ENCODE assay signal across 20 cellular contexts in genomic region chr13:32323912-32324311, GRCh38. TPM values are rescaled to one million over a fixed set of nuclear protein-coding genes. Genes with fewer than 3 reads are reported as not detected.
A peak's percentile ranks its signal among the peaks of the same experiment; 100 is the strongest.
DNase-seq lines count a peak whose midpoint lies in the region; ATAC-seq, FAIRE-seq and TF ChIP-seq lines count a peak whose summit lies in the region.
"Had no signal": no experiment of that assay in that cellular context is flagged by ENCODE, and none has a peak within 500 bp of the region (broad histone marks: within the 10 kb centered on the region; RNA-seq: fewer than 3 reads in every experiment).

No MANE protein-coding gene starts in this region.

- H3K36me3 ChIP-seq in BJ (ENCODE audit: control insufficient read depth, insufficient read depth, low read length) (no peaks in the 10 kb centered on the region; the same call in 1 of the 2 replicates), mesenchymal stem cell (ENCODE audit: control insufficient read depth in 1 of 2, insufficient read depth in 2 of 2, low read depth in 1 of 2, low read length in 2 of 2) (no peaks in the 10 kb centered on the region), Caco-2 (ENCODE audit: control insufficient read depth, insufficient read depth, low read length) (no peaks in the 10 kb centered on the region)
- H3K36me3 ChIP-seq: esophagus squamous epithelium had no signal

- no TSS peak for BruUV-seq in Caco-2 (replicated peaks; lab: Mats Ljungman, UMichigan)

- DNase-seq in BJ (ENCODE audit: low read depth) (peak; percentile 69), RCC 7860 (ENCODE audit: low spot score) (peak; percentile 48), chondrocyte (ENCODE audit: low spot score) (no peak), mesenchymal stem cell (peak; percentile 73), Caco-2 (no peak), left cardiac atrium (no peak), endothelial cell (ENCODE audit: low spot score) (no peak)
- DNase-seq: activated CD8-positive, alpha-beta T cell treated with anti-CD3 and anti-CD28 coated beads, Interleukin-2, amount 10 ng/mL, durations not matched to agents 7 days and 5 days; activated gamma-delta T cell; cerebellar nuclear complex; esophagus squamous epithelium; kidney; NCI-H187 treated with DMSO at 0.1 percent for 48 hours; NCI-H748 treated with DMSO at 0.1 percent for 48 hours; stimulated activated CD4-positive, alpha-beta T cell treated with anti-CD3 and anti-CD28 coated beads, Interleukin-4, amount 100 ng/mL, for 24 hours had no signal

- H4K91ac ChIP-seq in mesenchymal stem cell (ENCODE audit: low read length) = no peak overlapping the region

- H2BK15ac ChIP-seq in mesenchymal stem cell (ENCODE audit: low read depth, poor library complexity, severe bottlenecking) = no peak overlapping the region

- H3K9me3 ChIP-seq in mesenchymal stem cell (ENCODE audit: control insufficient read depth, low read length) (no peaks in the 10 kb centered on the region), Caco-2 (no peaks in the 10 kb centered on the region)
- H3K9me3 ChIP-seq: esophagus squamous epithelium had no signal

- H3K4me1 Mint-ChIP-seq in chondrocyte (ENCODE audit: low read depth) (peaks cover 14% of the 10 kb centered on the region), Caco-2 (ENCODE audit: low read depth, unreplicated experiment) (peaks cover 13% of the 10 kb centered on the region), endothelial cell (ENCODE audit: unreplicated experiment) (no peaks in the 10 kb centered on the region)
- H3K4me1 Mint-ChIP-seq: stimulated activated memory B cell treated with anti-CD40 and anti-IgM and Interleukin-4, amounts not matched to agents 10 μg/mL and 1 μg/mL and 100 μg/mL, for 72 hours had no signal

- H3K36me3 Mint-ChIP-seq in chondrocyte (ENCODE audit: low read depth) = no peaks in the 10 kb centered on the region
- H3K36me3 Mint-ChIP-seq in Caco-2 (ENCODE audit: insufficient read depth, unreplicated experiment) = peaks cover 35% of the 10 kb centered on the region
- H3K36me3 Mint-ChIP-seq in endothelial cell (ENCODE audit: low read depth, unreplicated experiment) = no peaks in the 10 kb centered on the region

- FAIRE-seq in RCC 7860 (lab: Jason Lieb, UNC) = no peak
- FAIRE-seq: kidney had no signal

- CTCF ChIA-PET in BJ (lab: Yijun Ruan, JAX) = interaction anchor here (0.7 to 1.3 kb wide), 2 partner anchors 13 to 16 kb away, joined by 3 to 4 read pairs; no protein-coding TSS in a partner anchor
- CTCF ChIA-PET in Caco-2 (lab: Charles Lee) = no interaction called here

- no peak overlapping the region for H2AK5ac ChIP-seq in mesenchymal stem cell (ENCODE audit: low read length, severe bottlenecking)

- POLR2A ChIA-PET in BJ (lab: Charles Lee) = no interaction called here
- POLR2A ChIA-PET in Caco-2 (lab: Charles Lee) = no interaction called here

- no peak overlapping the region for H3K23ac ChIP-seq in mesenchymal stem cell (ENCODE audit: low read length in 2 of 2)

- intact Hi-C loops in Caco-2 (cut with micrococcal nuclease; ENCODE audit: unreplicated experiment) (no loop called here), left cardiac atrium (cut with DNase I) (no loop called here)

- H3K27ac ChIP-seq in mesenchymal stem cell (ENCODE audit: low read length, poor library complexity, severe bottlenecking) = no peak overlapping the region
- H3K27ac ChIP-seq: C4-2B, esophagus squamous epithelium had no signal

- H2BK5ac ChIP-seq in mesenchymal stem cell (ENCODE audit: low read depth, low read length, poor library complexity, severe bottlenecking) = no peak overlapping the region

- H3K27ac Mint-ChIP-seq in chondrocyte (ENCODE audit: unreplicated experiment) (peak overlapping the region; percentile 93), Caco-2 (ENCODE audit: unreplicated experiment) (no peak overlapping the region), endothelial cell (ENCODE audit: unreplicated experiment) (no peak overlapping the region)
- H3K27ac Mint-ChIP-seq: activated CD8-positive, alpha-beta T cell treated with anti-CD3 and anti-CD28 coated beads, Interleukin-2, amount 10 ng/mL, durations not matched to agents 7 days and 5 days; stimulated activated memory B cell treated with anti-CD40 and anti-IgM and Interleukin-4, amounts not matched to agents 10 μg/mL and 1 μg/mL and 100 μg/mL, for 72 hours had no signal

- no peak overlapping the region for H3K4me3 Mint-ChIP-seq in chondrocyte (ENCODE audit: unreplicated experiment)
- H3K4me3 Mint-ChIP-seq in Caco-2 (ENCODE audit: unreplicated experiment) = no peak overlapping the region
- H3K4me3 Mint-ChIP-seq in endothelial cell (ENCODE audit: unreplicated experiment) = no peak overlapping the region
- H3K4me3 Mint-ChIP-seq: activated CD8-positive, alpha-beta T cell treated with anti-CD3 and anti-CD28 coated beads, Interleukin-2, amount 10 ng/mL, durations not matched to agents 7 days and 5 days; stimulated activated memory B cell treated with anti-CD40 and anti-IgM and Interleukin-4, amounts not matched to agents 10 μg/mL and 1 μg/mL and 100 μg/mL, for 72 hours had no signal

- TF ChIP-seq CTCF in BJ (IDR thresholded peaks at IDR 0.05; ENCODE audit: insufficient read depth, low read depth, low read length) = no peak
- no peak for TF ChIP-seq CTCF in chondrocyte (IDR thresholded peaks at IDR 0.05)
- TF ChIP-seq CTCF in Caco-2 (IDR thresholded peaks at IDR 0.05; ENCODE audit: insufficient read depth in 1 of 2, low read depth in 1 of 2, low read length in 1 of 2, severe bottlenecking in 1 of 2, unreplicated experiment in 1 of 2) = no peak
- TF ChIP-seq CTCF in endothelial cell (IDR thresholded peaks at IDR 0.05; ENCODE audit: unreplicated experiment) = no peak

- no peak overlapping the region for H2BK120ac ChIP-seq in mesenchymal stem cell (ENCODE audit: low read depth, low read length)

- H2AFZ ChIP-seq in mesenchymal stem cell (ENCODE audit: low read depth, low read length) = no peak overlapping the region

- no peaks in the 10 kb centered on the region for H3K9me3 Mint-ChIP-seq in chondrocyte (ENCODE audit: low read depth)
- no peaks in the 10 kb centered on the region for H3K9me3 Mint-ChIP-seq in Caco-2 (ENCODE audit: unreplicated experiment)
- H3K9me3 Mint-ChIP-seq in endothelial cell (ENCODE audit: unreplicated experiment) = no peaks in the 10 kb centered on the region
- H3K9me3 Mint-ChIP-seq: stimulated activated memory B cell treated with anti-CD40 and anti-IgM and Interleukin-4, amounts not matched to agents 10 μg/mL and 1 μg/mL and 100 μg/mL, for 72 hours had no signal

- H3K14ac ChIP-seq in mesenchymal stem cell (ENCODE audit: low read length in 2 of 2) = no peak overlapping the region

- no peak overlapping the region for H4K8ac ChIP-seq in mesenchymal stem cell (ENCODE audit: low read length)

- no peak overlapping the region for H2BK12ac ChIP-seq in mesenchymal stem cell (ENCODE audit: low read length in 2 of 2)

- H3K4me2 ChIP-seq in mesenchymal stem cell (ENCODE audit: low read length, poor library complexity, severe bottlenecking) = no peak overlapping the region

- H3K18ac ChIP-seq in mesenchymal stem cell (ENCODE audit: low read depth in 1 of 2, low read length in 2 of 2) = no peak overlapping the region

- H3K4me1 ChIP-seq in mesenchymal stem cell (ENCODE audit: control insufficient read depth, insufficient read depth, low read depth, low read length) (no peaks in the 10 kb centered on the region), Caco-2 (peaks cover 13% of the 10 kb centered on the region)
- H3K4me1 ChIP-seq: esophagus squamous epithelium had no signal

- H3K9ac ChIP-seq in mesenchymal stem cell (ENCODE audit: low read length) = peak overlapping the region; percentile 85

- H3K79me1 ChIP-seq in mesenchymal stem cell (replicated peaks; ENCODE audit: low read length, poor library complexity, severe bottlenecking) = peaks cover 2% of the 10 kb centered on the region

- H3K27me3 Mint-ChIP-seq in chondrocyte (ENCODE audit: low read depth) (no peaks in the 10 kb centered on the region), Caco-2 (ENCODE audit: insufficient read depth, unreplicated experiment) (no peaks in the 10 kb centered on the region), endothelial cell (ENCODE audit: unreplicated experiment) (no peaks in the 10 kb centered on the region)
- H3K27me3 Mint-ChIP-seq: stimulated activated memory B cell treated with anti-CD40 and anti-IgM and Interleukin-4, amounts not matched to agents 10 μg/mL and 1 μg/mL and 100 μg/mL, for 72 hours had no signal

- ATAC-seq in left cardiac atrium (no peak), HG02970 (IDR thresholded peaks at IDR 0.05; ENCODE audit: low FRiP score, unreplicated experiment) (no peak)
- ATAC-seq: activated CD8-positive, alpha-beta T cell treated with anti-CD3 and anti-CD28 coated beads, Interleukin-2, amount 10 ng/mL, durations not matched to agents 7 days and 5 days; Right ventricle myocardium inferior; stimulated activated memory B cell treated with anti-CD40 and anti-IgM and Interleukin-4, amounts not matched to agents 10 μg/mL and 1 μg/mL and 100 μg/mL, for 72 hours had no signal

- no peak overlapping the region for H3K4ac ChIP-seq in mesenchymal stem cell (ENCODE audit: low read depth in 1 of 2, low read length in 2 of 2)

- no peaks in the 10 kb centered on the region for H3K27me3 ChIP-seq in BJ (ENCODE audit: control insufficient read depth, insufficient read depth, low read length)
- no peaks in the 10 kb centered on the region for H3K27me3 ChIP-seq in mesenchymal stem cell (ENCODE audit: control insufficient read depth in 1 of 2, insufficient read depth in 1 of 2, low read length in 2 of 2)
- H3K27me3 ChIP-seq in Caco-2 (replicated peaks; ENCODE audit: control insufficient read depth, insufficient read depth, low read length) = no peaks in the 10 kb centered on the region
- H3K27me3 ChIP-seq: esophagus squamous epithelium had no signal

- H3K4me3 ChIP-seq in BJ (ENCODE audit: low read depth, low read length) (no peak overlapping the region), mesenchymal stem cell (ENCODE audit: insufficient read depth in 1 of 2, low read depth in 1 of 2, low read length in 2 of 2) (no peak overlapping the region), Caco-2 (ENCODE audit: low read depth, low read length) (no peak overlapping the region)
- H3K4me3 ChIP-seq: esophagus squamous epithelium had no signal

RNA-seq across cellular contexts. Expression of gene BRCA2, which starts 8.6 kb away (rescaled TPM):
- 0.91 and 1.2 TPM in 2 replicates for polyA plus RNA-seq in BJ (2011; rRNA removed)
- polyA minus RNA-seq in BJ (2011; rRNA and poly(A)+ RNA removed) = 1.8 and 3.4 TPM in 2 replicates
- total RNA-seq in chondrocyte (2.5 to 7.5 TPM (median 4.4 TPM) in 3 replicates), Caco-2 (2022) (29.8 and 32.5 TPM in 2 replicates), left cardiac atrium (1 to 10 TPM; 1.0 to 2.1 TPM), endothelial cell (ENCODE audit: unreplicated experiment) (8.5 TPM)
- 1.3 TPM for polyA plus RNA-seq in mesenchymal stem cell (2013, experiment 1 of 2)
- 0.75 TPM for polyA plus RNA-seq in mesenchymal stem cell (2013, experiment 2 of 2)

RNA-seq across cellular contexts. Expression of gene ZAR1L, which starts 8.7 kb away (rescaled TPM):
- polyA plus RNA-seq in BJ (2011; rRNA removed) = not detected in 2 replicates
- polyA minus RNA-seq in BJ (2011; rRNA and poly(A)+ RNA removed) = not detected in 2 replicates
- total RNA-seq in chondrocyte (not detected in 3 replicates), Caco-2 (2022) (0.53 TPM in 1 of 2 replicates, not detected in the other), left cardiac atrium (not detected), endothelial cell (ENCODE audit: unreplicated experiment) (not detected)
- polyA plus RNA-seq in mesenchymal stem cell (2013, experiment 1 of 2) = not detected
- polyA plus RNA-seq in mesenchymal stem cell (2013, experiment 2 of 2) = not detected
- total RNA-seq: activated CD8-positive, alpha-beta T cell treated with anti-CD3 and anti-CD28 coated beads, Interleukin-2, amount 10 ng/mL, durations not matched to agents 7 days and 5 days; Daoy; esophagus squamous epithelium; kidney; Right ventricle myocardium inferior had no signal

Comparison
In these comparisons a context has a peak if more than half of its experiments do, and no peak if none do; other contexts are left out.
1. DNase-seq: peak in BJ (single experiment), RCC 7860 (single experiment) and mesenchymal stem cell (single experiment); none in chondrocyte (single experiment), Caco-2 (0 of 2), left cardiac atrium (single experiment) and endothelial cell (single experiment).